In the genomic region with DNA sequence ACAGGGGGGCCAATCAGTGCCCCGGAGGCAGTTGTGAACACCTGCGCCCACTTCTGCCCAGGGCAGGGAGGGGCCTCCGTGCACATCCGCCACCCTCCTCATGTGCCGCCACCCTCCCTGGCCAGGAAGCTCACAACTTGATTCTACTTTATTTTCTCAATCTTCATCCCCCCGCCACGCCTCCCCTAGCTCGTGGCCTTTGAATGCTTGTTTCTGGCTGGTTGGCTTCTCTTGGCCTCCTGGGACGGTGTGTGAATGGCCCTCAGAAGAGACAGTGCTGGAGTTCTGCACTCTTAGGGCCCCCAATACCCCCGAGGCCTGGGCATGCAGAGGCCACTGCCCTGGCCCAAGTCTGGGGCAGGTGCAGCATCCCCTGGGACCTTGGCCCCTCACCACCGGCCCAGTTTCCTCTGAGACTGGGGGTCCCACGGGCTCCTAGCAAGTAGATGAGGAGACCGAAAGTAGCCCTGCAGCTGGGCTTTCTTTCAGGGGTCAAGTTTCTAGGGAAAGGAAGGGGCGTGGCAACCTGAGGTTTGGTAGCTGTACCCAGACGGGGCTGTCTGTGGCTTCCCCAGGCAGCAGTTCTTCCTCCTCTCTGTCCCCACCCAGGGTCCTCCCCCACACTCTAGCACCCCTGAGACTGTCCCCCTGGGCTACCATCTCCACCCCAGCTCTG, we compare ENCODE assay signal across 8 cellular contexts. TPM values are rescaled to one million over a fixed set of nuclear protein-coding genes. Genes with fewer than 3 reads are reported as not detected.
DNase-seq lines count a peak whose midpoint lies in the region; ATAC-seq and TF ChIP-seq lines count a peak whose summit lies in the region.

No MANE protein-coding gene starts in this region.

- no peak overlapping the region for H3K27ac Mint-ChIP-seq in glutamatergic neuron (ENCODE audit: unreplicated experiment)

- no peak overlapping the region for H2AFZ ChIP-seq in neuronal stem cell (ENCODE audit: low read length)

- peaks cover 0 to 1% of the 10 kb centered on the region in 2 donors for H3K36me3 ChIP-seq in neuronal stem cell (replicated peaks in 1 of 2; ENCODE audit: control insufficient read depth in 2 of 2, insufficient read depth in 2 of 2, low read length in 2 of 2)

- POLR2A ChIA-PET in RWPE1 (lab: Yijun Ruan, JAX; ENCODE audit: low non-redundant PET), result interaction anchor here (1.0 kb wide), 1 partner anchor 10 kb away, joined by 3 read pairs; no protein-coding TSS in a partner anchor

- H4K8ac ChIP-seq in neuronal stem cell (ENCODE audit: low read depth, low read length), result no peak overlapping the region

- TF ChIP-seq CTCF in RWPE1 (conservative IDR thresholded peaks at IDR 0.05; ENCODE audit: low read depth), result no peak
- no peak for TF ChIP-seq CTCF in astrocyte of the cerebellum (IDR thresholded peaks at IDR 0.05; ENCODE audit: low read depth, low read length, missing control alignments)
- TF ChIP-seq CTCF in glutamatergic neuron (IDR thresholded peaks at IDR 0.05; ENCODE audit: partially characterized antibody, unreplicated experiment), result no peak

- H3K27ac ChIP-seq in RWPE1, result peak overlapping the region; percentile 77
- no peak overlapping the region for H3K27ac ChIP-seq in neuronal stem cell (replicated peaks; ENCODE audit: low read length)

- no peak overlapping the region for H4K91ac ChIP-seq in neuronal stem cell (ENCODE audit: low read depth, low read length, poor library complexity)

- peak overlapping the region; percentile 63 for H2AK5ac ChIP-seq in neuronal stem cell (ENCODE audit: low read depth, low read length)

- peaks cover 0 to 13% (median 13%) of the 10 kb centered on the region in 3 experiments for H3K27me3 ChIP-seq in neuronal stem cell (ENCODE audit: control insufficient read depth in 3 of 3, insufficient read depth in 3 of 3, low read depth in 1 of 3, low read length in 3 of 3)

- peaks cover 17% of the 10 kb centered on the region for H3K27me3 Mint-ChIP-seq in glutamatergic neuron (ENCODE audit: unreplicated experiment)

- H2BK12ac ChIP-seq in neuronal stem cell (ENCODE audit: low read length), result peak overlapping the region; percentile 73

- H3K9me3 ChIP-seq in neuronal stem cell (replicated peaks in 1 of 2; ENCODE audit: control insufficient read depth in 2 of 2, insufficient read depth in 1 of 2, low read depth in 1 of 2, low read length in 2 of 2), result no peaks in the 10 kb centered on the region

- H2BK15ac ChIP-seq in neuronal stem cell (ENCODE audit: low read length), result no peak overlapping the region

- peak overlapping the region; percentile 60 for H3K4me3 ChIP-seq in astrocyte of the cerebellum (ENCODE audit: low read depth, low read length)
- H3K4me3 ChIP-seq in neuronal stem cell (ENCODE audit: low read length in 2 of 2), result no peak overlapping the region

- no peak overlapping the region for H3K4ac ChIP-seq in neuronal stem cell (ENCODE audit: low read length)

- no CpG with 5 or more reads among the region's 15 CpGs for WGBS in neuronal stem cell (ENCODE audit: extremely low coverage in 2 of 2, insufficient read length in 2 of 2, insufficient replicate concordance in 1 of 2), 2 donors

- no peak overlapping the region for H3K4me2 ChIP-seq in neuronal stem cell (ENCODE audit: insufficient read depth, low read length, poor library complexity, severe bottlenecking)

- CTCF ChIA-PET in RWPE1 (lab: Yijun Ruan, JAX), result interaction anchor here (0.5 to 6.6 kb wide), 5 partner anchors 8 to 1490 kb away, joined by 4 to 59 read pairs (median 10); no protein-coding TSS in a partner anchor

- in situ Hi-C loops in astrocyte of the cerebellum (cut with HindIII; ENCODE audit: low sequenced_read_pairs), result no loop called here

- no peak overlapping the region for H3K4me3 Mint-ChIP-seq in glutamatergic neuron (ENCODE audit: unreplicated experiment)

- no peak overlapping the region for H3K14ac ChIP-seq in neuronal stem cell (ENCODE audit: low read length)

- H3K23ac ChIP-seq in neuronal stem cell (ENCODE audit: low read depth, low read length, poor library complexity), result peak overlapping the region; percentile 65

- no peak for DNase-seq in RWPE1 (ENCODE audit: low spot score)
- DNase-seq in astrocyte of the cerebellum (ENCODE audit: low read depth), result no peak
- no peak for DNase-seq in neuronal stem cell (ENCODE audit: low spot score)
- DNase-seq in NCI-H524 treated with DMSO at 0.1 percent for 48 hours (lab: John Stamatoyannopoulos, UW), result no peak
- no peak for DNase-seq in NCI-H774 (lab: John Stamatoyannopoulos, UW)
- no peak for DNase-seq in glutamatergic neuron

- peaks cover 6% of the 10 kb centered on the region for H3K9me3 Mint-ChIP-seq in glutamatergic neuron (ENCODE audit: unreplicated experiment)

- peaks cover 9% of the 10 kb centered on the region for H3K79me1 ChIP-seq in neuronal stem cell (ENCODE audit: low read depth, low read length)

- H3K36me3 Mint-ChIP-seq in glutamatergic neuron (ENCODE audit: unreplicated experiment), result no peaks in the 10 kb centered on the region

- ATAC-seq in GM18861 (IDR thresholded peaks at IDR 0.05; ENCODE audit: unreplicated experiment), result peak; percentile 23
- ATAC-seq in HG03342 (IDR thresholded peaks at IDR 0.05; ENCODE audit: unreplicated experiment), result no peak

- H3K9ac ChIP-seq in neuronal stem cell (ENCODE audit: low read depth, low read length, poor library complexity), result peak overlapping the region; percentile 44

- no peak overlapping the region for H2BK5ac ChIP-seq in neuronal stem cell (ENCODE audit: low read length)

- peaks cover 24 to 46% of the 10 kb centered on the region in 2 donors for H3K4me1 ChIP-seq in neuronal stem cell (ENCODE audit: control insufficient read depth in 2 of 2, insufficient read depth in 1 of 2, low read depth in 1 of 2, low read length in 2 of 2)

- H2BK120ac ChIP-seq in neuronal stem cell (ENCODE audit: low read depth, low read length), result no peak overlapping the region

- peak overlapping the region; percentile 27 for H3K18ac ChIP-seq in neuronal stem cell (ENCODE audit: low read length)

- H3K4me1 Mint-ChIP-seq in glutamatergic neuron (ENCODE audit: low read depth, unreplicated experiment), result peaks cover 6% of the 10 kb centered on the region

RNA-seq across cellular contexts. Expression of a gene that starts 1.3 kb away (rescaled TPM):
- polyA plus RNA-seq in neuronal stem cell (2013, experiment 1 of 2), result 7.9 TPM
- 8.0 TPM for polyA plus RNA-seq in neuronal stem cell (2013, experiment 2 of 2)
- total RNA-seq in glutamatergic neuron (ENCODE audit: unreplicated experiment), result 4.4 TPM

RNA-seq across cellular contexts. Expression of a gene that starts 1.9 kb away (rescaled TPM):
- polyA plus RNA-seq in neuronal stem cell (2013, experiment 1 of 2), result 2.6 TPM
- polyA plus RNA-seq in neuronal stem cell (2013, experiment 2 of 2), result 2.5 TPM
- 2.9 TPM for total RNA-seq in glutamatergic neuron (ENCODE audit: unreplicated experiment)

RNA-seq across cellular contexts. Expression of a gene that starts 6.2 kb away (rescaled TPM):
- polyA plus RNA-seq in neuronal stem cell (2013, experiment 1 of 2), result 0.10 TPM
- 0.08 TPM for polyA plus RNA-seq in neuronal stem cell (2013, experiment 2 of 2)
- total RNA-seq in glutamatergic neuron (ENCODE audit: unreplicated experiment), result not detected

RNA-seq across cellular contexts. Expression of a gene that starts 15.0 kb away (rescaled TPM):
- polyA plus RNA-seq in neuronal stem cell (2013, experiment 1 of 2), result 111 TPM
- polyA plus RNA-seq in neuronal stem cell (2013, experiment 2 of 2), result 113 TPM
- 102 TPM for total RNA-seq in glutamatergic neuron (ENCODE audit: unreplicated experiment)

RNA-seq across cellular contexts. Expression of a gene that starts 28.6 kb away (rescaled TPM):
- polyA plus RNA-seq in neuronal stem cell (2013, experiment 1 of 2), result 0.13 TPM
- polyA plus RNA-seq in neuronal stem cell (2013, experiment 2 of 2), result 0.08 TPM
- 0.66 TPM for total RNA-seq in glutamatergic neuron (ENCODE audit: unreplicated experiment)
